ENCODE assay signal across 1 cellular context in the genomic region with DNA sequence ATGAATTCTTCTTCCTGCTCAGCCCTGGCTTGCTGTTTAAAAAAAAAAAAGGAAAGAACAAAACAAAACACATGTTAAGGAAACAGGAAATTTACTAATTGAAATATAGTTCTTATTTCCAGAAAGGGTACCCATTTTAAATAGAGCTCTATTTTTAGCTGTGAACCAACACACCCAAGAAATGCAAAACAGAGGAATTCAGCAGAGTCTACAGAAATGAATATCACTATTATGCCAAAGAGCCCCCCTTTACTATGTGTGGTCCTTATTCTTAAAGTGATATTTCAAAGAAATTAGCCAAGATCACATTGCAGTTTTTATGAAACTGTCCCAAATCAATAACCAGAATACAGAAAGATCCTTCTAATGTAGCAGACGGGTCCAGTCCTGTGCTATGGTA.
TF ChIP-seq lines count a peak whose summit lies in the region.

No MANE protein-coding gene starts in this region.

TF ChIP-seq in endothelial cell of umbilical vein, 7 proteins besides CTCF, POLR2A, EP300 and RAD21 (continued from another document):
- no peak for TF ChIP-seq MYC (IDR thresholded peaks at IDR 0.05; ENCODE audit: low read depth, low read length)
